Comparison of ENCODE assay signal across 8 cellular contexts in genomic region chr3:66500575-66501482, GRCh38. TPM values are rescaled to one million over a fixed set of nuclear protein-coding genes. Genes with fewer than 3 reads are reported as not detected.
A peak's percentile ranks its signal among the peaks of the same experiment; 100 is the strongest.
DNase-seq lines count a peak whose midpoint lies in the region; ATAC-seq and TF ChIP-seq lines count a peak whose summit lies in the region.

Gene LRIG1, minus strand, starts transcription at chr3:66501022. Its CDS starts 615 bp downstream, at chr3:66500407.

- peak within 1 kb of the TSS; percentile 95 for H3K27ac ChIP-seq in coronary artery

- H3K9me3 Mint-ChIP-seq in activated CD4-positive, alpha-beta T cell treated with anti-CD3 and anti-CD28 coated beads, Interleukin-2, amount 10 ng/mL, durations not matched to agents 7 days and 5 days = no peaks in the 10 kb centered on the region

- ATAC-seq in HG03439 (IDR thresholded peaks at IDR 0.05; ENCODE audit: unreplicated experiment) = peak; percentile 97

- DNase-seq in Ammon's horn (ENCODE audit: low spot score) (peak; percentile 99), GM19238 (ENCODE audit: insufficient read length, low spot score) (peak; percentile 92), NCI-H524 (lab: John Stamatoyannopoulos, UW) (peak; percentile 95 to 97), coronary artery (ENCODE audit: low spot score) (peak; percentile 99), left kidney (ENCODE audit: low read depth, low spot score) (peak; percentile 99)
- DNase-seq in activated CD4-positive, alpha-beta T cell treated with anti-CD3 and anti-CD28 coated beads, Interleukin-2, amount 10 ng/mL, durations not matched to agents 7 days and 5 days = peak; percentile 98
- DNase-seq in stimulated activated CD4-positive, alpha-beta T cell treated with anti-CD3 and anti-CD28 coated beads, Interleukin-1b, Interleukin-23, amount 100 ng/mL, for 48 hours = peak; percentile 99

- CTCF ChIA-PET in activated CD4-positive, alpha-beta T cell treated with anti-CD3 and anti-CD28 coated beads, Interleukin-2, amount 10 ng/mL, durations not matched to agents 7 days and 5 days (lab: Charles Lee) = interaction anchor here (1.1 kb wide), 2 partner anchors 10 to 31 kb away, joined by 3 to 5 read pairs; no protein-coding TSS in a partner anchor

- H3K27ac Mint-ChIP-seq in activated CD4-positive, alpha-beta T cell treated with anti-CD3 and anti-CD28 coated beads, Interleukin-2, amount 10 ng/mL, durations not matched to agents 7 days and 5 days = peak within 1 kb of the TSS; percentile 92

- H3K4me3 Mint-ChIP-seq in activated CD4-positive, alpha-beta T cell treated with anti-CD3 and anti-CD28 coated beads, Interleukin-2, amount 10 ng/mL, durations not matched to agents 7 days and 5 days = peak within 1 kb of the TSS; percentile 92

- H3K4me1 Mint-ChIP-seq in activated CD4-positive, alpha-beta T cell treated with anti-CD3 and anti-CD28 coated beads, Interleukin-2, amount 10 ng/mL, durations not matched to agents 7 days and 5 days = peaks cover 61% of the 10 kb centered on the region

- peaks cover 37% of the 10 kb centered on the region for H3K27me3 Mint-ChIP-seq in activated CD4-positive, alpha-beta T cell treated with anti-CD3 and anti-CD28 coated beads, Interleukin-2, amount 10 ng/mL, durations not matched to agents 7 days and 5 days

- H3K4me3 ChIP-seq in coronary artery = peak within 1 kb of the TSS; percentile 98

- H3K36me3 Mint-ChIP-seq in activated CD4-positive, alpha-beta T cell treated with anti-CD3 and anti-CD28 coated beads, Interleukin-2, amount 10 ng/mL, durations not matched to agents 7 days and 5 days (ENCODE audit: low read depth) = peaks cover 3% of the 10 kb centered on the region

- TF ChIP-seq CTCF in coronary artery (IDR thresholded peaks at IDR 0.05) = peak; percentile 20

- POLR2A ChIA-PET in activated CD4-positive, alpha-beta T cell treated with anti-CD3 and anti-CD28 coated beads, Interleukin-2, amount 10 ng/mL, durations not matched to agents 7 days and 5 days (lab: Charles Lee) = no interaction called here

RNA-seq across cellular contexts. Expression of gene LRIG1, which starts in this region (rescaled TPM):
- total RNA-seq in activated CD4-positive, alpha-beta T cell treated with anti-CD3 and anti-CD28 coated beads, Interleukin-2, amount 10 ng/mL, durations not matched to agents 7 days and 5 days = 10 to 100 TPM; 26.1 to 26.4 TPM

Comparison
In these comparisons a context has a peak if more than half of its experiments do, and no peak if none do; other contexts are left out.
1. Peak in every context shown above with its lines: DNase-seq, ATAC-seq, H3K4me3 ChIP-seq and H3K27ac ChIP-seq.